ENCODE assay signal across 10 cellular contexts in the genomic region with DNA sequence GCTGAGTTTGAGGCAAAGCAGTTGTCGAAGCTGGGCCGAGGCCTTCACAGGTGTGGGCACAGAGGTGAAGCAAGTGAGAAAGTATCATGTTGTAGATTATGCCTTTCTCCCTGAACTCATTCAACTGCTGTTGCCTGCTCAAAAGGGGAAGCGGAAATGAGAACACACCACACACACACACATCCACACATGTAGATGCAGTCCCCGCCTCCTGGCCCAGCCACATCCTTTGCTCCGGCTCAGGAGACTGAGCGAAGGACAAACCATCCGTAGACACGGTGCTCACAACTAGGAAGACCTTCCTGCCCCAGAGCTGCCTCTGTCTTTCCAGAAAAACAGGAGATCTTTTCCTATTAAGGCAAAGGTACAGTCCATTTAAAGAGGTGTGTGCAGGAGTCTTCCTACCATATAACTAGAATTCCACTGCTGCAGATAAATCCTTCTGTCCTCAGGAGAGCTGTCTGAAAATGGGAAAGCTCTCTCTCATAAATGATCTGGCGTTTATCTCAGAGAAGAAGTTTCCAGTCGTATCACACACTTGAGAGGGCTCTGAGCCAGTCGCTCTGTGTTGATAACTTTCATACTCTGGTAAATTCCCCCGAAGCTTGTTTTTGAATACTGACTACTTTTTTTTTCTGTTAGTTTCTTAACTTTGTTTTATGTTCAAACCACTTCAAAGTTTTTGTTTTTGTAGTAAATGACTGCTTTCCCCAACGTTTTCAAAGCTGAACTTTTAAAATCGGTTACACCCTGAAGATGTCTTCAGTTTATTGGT. TPM values are rescaled to one million over a fixed set of nuclear protein-coding genes. Genes with fewer than 3 reads are reported as not detected.
A peak's percentile ranks its signal among the peaks of the same experiment; 100 is the strongest.
DNase-seq lines count a peak whose midpoint lies in the region; ATAC-seq, FAIRE-seq and TF ChIP-seq lines count a peak whose summit lies in the region.
"Had no signal": no experiment of that assay in that cellular context is flagged by ENCODE, and none has a peak within 500 bp of the region (broad histone marks: within the 10 kb centered on the region; RNA-seq: fewer than 3 reads in every experiment).

TSS of gene TESPA1 (minus strand) at position 161 of the 775 bp plus-strand sequence. CDS start 10,200 bp downstream, outside the sequence.

- no peaks in the 10 kb centered on the region for H3K27me3 Mint-ChIP-seq in T-cell

- H3K36me3 ChIP-seq in prostate gland = no peaks in the 10 kb centered on the region

- TF ChIP-seq CTCF in prostate gland (IDR thresholded peaks at IDR 0.05) = no peak

- peak; percentile 67 to 93 (median 88) for DNase-seq in T-cell
- DNase-seq in activated naive CD4-positive, alpha-beta T cell treated with anti-CD3 and anti-CD28 coated beads, Interleukin-2, amount 50 U/mL, for 16 hours = peak; percentile 77
- DNase-seq in prostate gland (ENCODE audit: low spot score) = peak; percentile 11
- no peak for DNase-seq in NCI-H187 treated with DMSO at 0.1 percent for 48 hours (lab: John Stamatoyannopoulos, UW)
- no peak for DNase-seq in SHP77 (lab: John Stamatoyannopoulos, UW)
- no peak for DNase-seq in frontal cortex (ENCODE audit: low spot score in 2 of 2)

- CTCF ChIA-PET in T-cell (lab: Charles Lee) = interaction anchor here (0.5 to 3.8 kb wide), 18 partner anchors 8 to 405 kb away, joined by 3 to 35 read pairs (median 3); no protein-coding TSS in a partner anchor

- no peak for FAIRE-seq in frontal cortex (lab: Jason Lieb, UNC)

- H3K36me3 Mint-ChIP-seq in T-cell = peaks cover 39% of the 10 kb centered on the region

- no peaks in the 10 kb centered on the region for H3K9me3 Mint-ChIP-seq in T-cell

- no peak within 1 kb of the TSS for H3K4me3 ChIP-seq in prostate gland

- H3K27ac ChIP-seq in prostate gland = no peak within 1 kb of the TSS

- 43% methylated on average over 14 of the region's 14 CpGs for WGBS in prostate gland

- POLR2A ChIA-PET in T-cell (lab: Charles Lee) = interaction anchor here (0.6 to 1.2 kb wide), 7 partner anchors 8 to 840 kb away, joined by 3 to 5 read pairs (median 3); no protein-coding TSS in a partner anchor

- peak within 1 kb of the TSS; percentile 92 to 98 for H3K27ac Mint-ChIP-seq in T-cell

- H3K27me3 ChIP-seq in prostate gland (replicated peaks; ENCODE audit: insufficient read depth) = no peaks in the 10 kb centered on the region

- H3K4me1 ChIP-seq in prostate gland (replicated peaks) = no peaks in the 10 kb centered on the region

- intact Hi-C loops in prostate gland (cut with DNase I) = no loop called here

- peak; percentile 90 for ATAC-seq in GM18861 (IDR thresholded peaks at IDR 0.05; ENCODE audit: unreplicated experiment)
- ATAC-seq in HG03025 (IDR thresholded peaks at IDR 0.05; ENCODE audit: low FRiP score, unreplicated experiment) = peak; percentile 92
- peak; percentile 86 to 90 (median 88) for ATAC-seq in T-cell (replicated peaks in 1 of 4)

- no peak for TF ChIP-seq POLR2A in prostate gland (IDR thresholded peaks at IDR 0.05)

- H3K4me1 Mint-ChIP-seq in T-cell = peaks cover 75 to 92% (median 87%) of the 10 kb centered on the region in 3 donors

- no peaks in the 10 kb centered on the region for H3K9me3 ChIP-seq in prostate gland

- peak within 1 kb of the TSS; percentile 90 to 92 (median 91) for H3K4me3 Mint-ChIP-seq in T-cell

RNA-seq across cellular contexts. Expression of gene TESPA1, which starts in this region (rescaled TPM):
- total RNA-seq in T-cell (100 to 1,000 TPM; 141 to 215 (median 170) TPM), prostate gland (1 to 10 TPM in 1 of 2 donors, under 1 TPM in 1; 0.41 to 6.1 TPM), frontal cortex (not detected)
- total RNA-seq: myocyte, NCI-H460 had no signal

Comparison
In these comparisons a context has a peak if more than half of its experiments do, and no peak if none do; other contexts are left out.
1. RNA of gene TESPA1 (total RNA-seq): 141 to 215 TPM in T-cell; 0.41 to 6.1 TPM in prostate gland and not detected in frontal cortex (single experiment); every median in the first group is over 10 times any median in the second.
2. DNase-seq: peak in T-cell (34 of 34), activated naive CD4-positive, alpha-beta T cell treated with anti-CD3 and anti-CD28 coated beads, Interleukin-2, amount 50 U/mL, for 16 hours (single experiment) and prostate gland (single experiment); none in NCI-H187 treated with DMSO at 0.1 percent for 48 hours (single experiment), SHP77 (0 of 2) and frontal cortex (0 of 2).
3. Peak in every context shown above with its lines, with median percentiles within 50 percentile points of each other: ATAC-seq.